Comparison of ENCODE assay signal across 8 cellular contexts in the genomic region with DNA sequence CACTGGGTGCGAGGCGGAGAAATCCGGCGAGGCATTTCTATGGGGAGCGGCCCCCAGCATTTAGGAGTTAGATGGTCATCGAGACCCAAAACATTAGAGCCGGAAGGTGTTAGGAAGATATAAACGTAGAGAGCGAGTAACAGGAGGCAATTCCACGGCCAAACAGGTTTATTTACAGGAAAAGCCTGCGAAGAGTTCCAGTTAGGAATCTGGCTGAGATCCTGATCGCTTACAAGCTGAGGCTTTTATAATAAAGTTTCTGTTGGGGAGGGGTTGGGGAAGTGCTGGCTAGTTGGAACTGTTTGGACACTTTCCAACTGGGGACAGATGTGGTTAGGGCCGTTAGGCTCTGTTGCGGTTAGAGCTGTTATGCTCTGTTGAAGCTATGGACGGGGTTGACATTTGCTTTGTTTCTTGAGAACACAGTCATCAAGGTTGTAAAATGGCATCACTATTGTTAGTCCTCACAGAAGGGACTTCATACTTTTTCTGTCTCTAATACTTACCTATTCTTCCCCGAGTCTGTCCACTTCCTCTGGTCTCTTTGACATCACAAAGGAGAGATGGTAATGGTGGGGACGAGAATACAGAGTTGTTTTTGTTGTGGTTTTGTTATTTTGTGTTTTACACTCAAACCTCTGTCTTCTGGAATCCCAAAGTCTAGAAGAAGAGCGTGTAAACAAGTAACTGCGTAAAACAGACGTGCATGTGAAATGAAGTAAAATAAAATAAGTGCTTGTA. TPM values are rescaled to one million over a fixed set of nuclear protein-coding genes. Genes with fewer than 3 reads are reported as not detected.
DNase-seq lines count a peak whose midpoint lies in the region; ATAC-seq, FAIRE-seq and TF ChIP-seq lines count a peak whose summit lies in the region.

No MANE protein-coding gene starts in this region.

- no peak overlapping the region for H2BK120ac ChIP-seq in H1 (replicated peaks; ENCODE audit: low read depth, low read length)

- no peak overlapping the region for H3K14ac ChIP-seq in H1 (ENCODE audit: insufficient read length)

- H2BK12ac ChIP-seq in H1 (ENCODE audit: low read depth, low read length): peak overlapping the region; percentile 23; the same call in 1 of the 2 replicates

- H2AK5ac ChIP-seq in H1 (ENCODE audit: low read depth, low read length): 0 out of 2 replicates have a peak overlapping the region, but pooled peaks have one; percentile 32

- peaks cover 2% of the 10 kb centered on the region; the same call in 1 of the 2 replicates for H3K23me2 ChIP-seq in H1 (ENCODE audit: low read depth, low read length)

- no peak for TF ChIP-seq POLR2A in Peyer's patch (IDR thresholded peaks at IDR 0.05)
- no peak for TF ChIP-seq POLR2A in H1 (IDR thresholded peaks at IDR 0.05; ENCODE audit: control extremely low read depth in 1 of 2, low read depth in 2 of 2, low read length in 2 of 2)

- no peaks in the 10 kb centered on the region for H4K20me1 ChIP-seq in H1 (replicated peaks in 1 of 2; ENCODE audit: control insufficient read depth in 1 of 2, insufficient read depth in 2 of 2, low read length in 2 of 2)

- peak overlapping the region; percentile 43 for H3K56ac ChIP-seq in H1 (replicated peaks; ENCODE audit: insufficient read length, low read depth, low read length)

- H2BK15ac ChIP-seq in H1 (ENCODE audit: low read length): no peak overlapping the region

- peaks cover 4% of the 10 kb centered on the region; the same call in 1 of the 2 replicates for H3K27me3 Mint-ChIP-seq in HFFc6 (ENCODE audit: insufficient read depth)

- H3K4me2 ChIP-seq in H1 (ENCODE audit: insufficient read depth in 1 of 2, low read depth in 2 of 2, low read length in 2 of 2): peak overlapping the region; percentile 81 to 98

- POLR2A ChIA-PET in AG04450 (lab: Yijun Ruan, JAX) (interaction anchor here (1.2 to 1.5 kb wide), 4 partner anchors 13 to 444 kb away, joined by 4 to 14 read pairs (median 8); partner anchors contain the start of genes ZKSCAN3 and ZKSCAN8), H1 (lab: Charles Lee; ENCODE audit: partially characterized antibody) (interaction anchor here (0.8 to 3.6 kb wide), 43 partner anchors 10 to 501 kb away, joined by 3 to 36 read pairs (median 6); partner anchors contain the start of genes PGBD1, ZKSCAN3, ZKSCAN4 and ZKSCAN8)

- ATAC-seq in HG03565 (IDR thresholded peaks at IDR 0.05; ENCODE audit: unreplicated experiment) (peak; percentile 32), mucosa of descending colon (peak; percentile 61)

- no peak for FAIRE-seq in H1 (lab: Jason Lieb, UNC)

- H3K27ac Mint-ChIP-seq in HFFc6: no peak overlapping the region

- no peaks in the 10 kb centered on the region for H3K36me3 Mint-ChIP-seq in HFFc6 (ENCODE audit: low read depth)

- H3K4me1 ChIP-seq in Peyer's patch: no peaks in the 10 kb centered on the region
- no peaks in the 10 kb centered on the region for H3K4me1 ChIP-seq in H1 (replicated peaks in 1 of 4; ENCODE audit: control insufficient read depth in 3 of 4, insufficient read depth in 4 of 4, low read length in 3 of 4)
- H3K4me1 ChIP-seq in mucosa of descending colon (ENCODE audit: low read depth): peaks cover 18% of the 10 kb centered on the region

- no peak overlapping the region for H3K4ac ChIP-seq in H1 (replicated peaks; ENCODE audit: insufficient read length, low read depth, low read length)

- H4K5ac ChIP-seq in H1 (ENCODE audit: insufficient read length, low read depth, low read length): no peak overlapping the region

- TF ChIP-seq RAD21 in H1 (IDR thresholded peaks at IDR 0.05 in 1 of 2, conservative IDR thresholded peaks at IDR 0.05 in 1 of 2; ENCODE audit: low read depth in 2 of 2, low read length in 2 of 2): no peak

- H3K27ac ChIP-seq in AG04450 (ENCODE audit: low read depth, low read length) (peak overlapping the region; percentile 100), Peyer's patch (peak overlapping the region; percentile 86 to 97 (median 92)), H1 (ENCODE audit: low read depth, low read length) (peak overlapping the region; percentile 95)

- no peak overlapping the region for H2BK20ac ChIP-seq in H1 (ENCODE audit: low read length)

- no peaks in the 10 kb centered on the region; a peak in 1 of 4 replicates for H3K79me2 ChIP-seq in H1 (ENCODE audit: control insufficient read depth in 1 of 2, insufficient read depth in 2 of 2, low read length in 2 of 2)

- H3K79me1 ChIP-seq in H1 (ENCODE audit: low read depth, low read length): no peaks in the 10 kb centered on the region

- no peak for DNase-seq in AG04450 (ENCODE audit: low read depth, low spot score)
- DNase-seq in GM13977 (ENCODE audit: low spot score): peak; percentile 29
- peak in 2 of 3 donors; percentile 48 to 57 for DNase-seq in Peyer's patch
- DNase-seq in H1 (ENCODE audit: low read depth in 1 of 2, low spot score in 2 of 2): no peak
- peak in 2 of 3 donors; percentile 27 to 59 for DNase-seq in mucosa of descending colon
- no peak for DNase-seq in AG08396 (ENCODE audit: low spot score)
- no peak for DNase-seq in HFFc6

- no peaks in the 10 kb centered on the region; the same call in 1 of the 2 replicates for H3K9me3 Mint-ChIP-seq in HFFc6

- H3K9me3 ChIP-seq in AG04450 (ENCODE audit: control insufficient read depth, insufficient read depth, low read length) (no peaks in the 10 kb centered on the region; the same call in 1 of the 2 replicates), Peyer's patch (no peaks in the 10 kb centered on the region), H1 (ENCODE audit: insufficient read depth in 2 of 2, low read depth in 1 of 2, low read length in 1 of 2) (no peaks in the 10 kb centered on the region), mucosa of descending colon (no peaks in the 10 kb centered on the region)

- in situ Hi-C loops in GM13977 (cut with MboI; ENCODE audit: low pct_unique_long_range_greater_than_20kb, low sequenced_read_pairs, unreplicated experiment): no loop called here

- CTCF ChIA-PET in AG04450 (lab: Charles Lee) (interaction anchor here (0.7 to 1.2 kb wide), 2 partner anchors 10 to 20 kb away, joined by 3 to 6 read pairs; no protein-coding TSS in a partner anchor), H1 (lab: Charles Lee; ENCODE audit: partially characterized antibody) (interaction anchor here (1.3 to 2.5 kb wide), 4 partner anchors 10 to 47 kb away, joined by 4 to 9 read pairs (median 7); no protein-coding TSS in a partner anchor)

- H3K4me3 Mint-ChIP-seq in HFFc6: no peak overlapping the region

- no peak overlapping the region for H3K23ac ChIP-seq in H1 (ENCODE audit: insufficient read length)

- peak overlapping the region; percentile 28; the same call in 1 of the 2 replicates for H2AFZ ChIP-seq in H1 (ENCODE audit: low read length)

- intact Hi-C loops in mucosa of descending colon (cut with DNase I, micrococcal nuclease): no loop called here

- H3K27me3 ChIP-seq in AG04450 (ENCODE audit: control insufficient read depth, insufficient read depth, low read length) (peaks cover 5% of the 10 kb centered on the region), Peyer's patch (no peaks in the 10 kb centered on the region), H1 (replicated peaks in 1 of 4; ENCODE audit: control insufficient read depth in 3 of 4, extremely low read depth in 1 of 4, insufficient read depth in 3 of 4, low read length in 3 of 4) (no peaks in the 10 kb centered on the region; a peak in 1 of 7 replicates)

- peak overlapping the region; percentile 59 to 96 (median 91) for H3K9ac ChIP-seq in H1 (replicated peaks in 1 of 4; ENCODE audit: extremely low read depth in 1 of 4, low read depth in 3 of 4, low read length in 3 of 4)

- H2BK5ac ChIP-seq in H1 (ENCODE audit: low read depth, low read length): peak overlapping the region; percentile 89

- H3K4me3 ChIP-seq in AG04450 (ENCODE audit: low read depth, low read length) (peak overlapping the region; percentile 83), Peyer's patch (peak overlapping the region; percentile 62 to 71 (median 68)), H1 (ENCODE audit: extremely low read depth in 1 of 4, insufficient read depth in 2 of 4, low read depth in 3 of 4, low read length in 4 of 4) (peak overlapping the region; percentile 86 to 95 (median 91)), mucosa of descending colon (peak overlapping the region; percentile 56)

- H4K91ac ChIP-seq in H1 (replicated peaks; ENCODE audit: insufficient read length, low read length): no peak overlapping the region

- H3K4me1 Mint-ChIP-seq in HFFc6 (ENCODE audit: low read depth): peaks cover 7% of the 10 kb centered on the region; the same call in 1 of the 2 replicates

- 6% methylated on average over 20 of the region's 20 CpGs; no CpG with 5 or more reads in 1 of the 2 experiments for WGBS in H1 (ENCODE audit: extremely low coverage in 1 of 2, insufficient coverage in 1 of 2, insufficient read length in 1 of 2, insufficient replicate concordance in 2 of 2, low coverage in 1 of 2, low lambda C conversion rate in 2 of 2, missing lambda C conversion rate in 1 of 2), 2 experiments

- H4K8ac ChIP-seq in H1 (ENCODE audit: extremely low read depth, insufficient read depth, low read length): no peak overlapping the region

- H3K36me3 ChIP-seq in Peyer's patch: no peaks in the 10 kb centered on the region
- no peaks in the 10 kb centered on the region for H3K36me3 ChIP-seq in H1 (ENCODE audit: control insufficient read depth in 2 of 4, insufficient read depth in 4 of 4, low read length in 3 of 4)
- no peaks in the 10 kb centered on the region for H3K36me3 ChIP-seq in mucosa of descending colon (ENCODE audit: low read depth)

- no peak overlapping the region; the same call in 1 of the 2 replicates for H3K18ac ChIP-seq in H1 (ENCODE audit: extremely low read depth, low read length)

- no peak for TF ChIP-seq EP300 in H1 (IDR thresholded peaks at IDR 0.05; ENCODE audit: borderline replicate concordance in 1 of 2, low read depth in 2 of 2, low read length in 2 of 2)

- TF ChIP-seq CTCF in AG04450 (IDR thresholded peaks at IDR 0.05; ENCODE audit: low read depth, low read length) (no peak), GM13977 (IDR thresholded peaks at IDR 0.05; ENCODE audit: extremely low read depth, insufficient read depth, missing control alignments) (no peak), Peyer's patch (IDR thresholded peaks at IDR 0.05) (no peak), H1 (IDR thresholded peaks at IDR 0.05; ENCODE audit: control extremely low read depth in 1 of 3, insufficient read depth in 1 of 3, low read depth in 1 of 3, low read length in 3 of 3) (no peak), mucosa of descending colon (IDR thresholded peaks at IDR 0.05) (no peak), HFFc6 (IDR thresholded peaks at IDR 0.05) (no peak)

RNA-seq across cellular contexts. Expression of gene ZSCAN31, which starts 0.5 kb away (rescaled TPM):
- polyA plus RNA-seq in AG04450 (2011; rRNA removed) (5.0 TPM in 2 replicates), H1 (2011; rRNA removed) (1.2 and 1.9 TPM in 2 replicates)
- 7.8 and 13.7 TPM in 2 replicates for polyA minus RNA-seq in AG04450 (2011; rRNA and poly(A)+ RNA removed)
- total RNA-seq in Peyer's patch (1 to 10 TPM; 5.6 to 9.2 (median 8.2) TPM), mucosa of descending colon (10 to 100 TPM in 1 of 3 donors, 1 to 10 TPM in 2; 6.3 to 20.5 (median 8.7) TPM)
- total RNA-seq in H1 (2021; fragmentation: NEBNext Ultra II Directional; extraction: Animal tissue kit (Norgen Biotek cat#: 25700)): 7.0 and 8.8 TPM in 2 replicates
- polyA plus RNA-seq in H1 (2011; cell fraction: cytosol; rRNA removed): 3.6 TPM
- 3.8 TPM for polyA plus RNA-seq in H1 (2011; cell fraction: nucleus; rRNA removed)
- polyA plus RNA-seq in H1 (2012, experiment 1 of 2): 4.4 to 8.0 TPM (median 6.2 TPM) in 4 replicates
- polyA plus RNA-seq in H1 (2012, experiment 2 of 2): 0.67 TPM
- 4.4 TPM for polyA plus RNA-seq in H1 (2013, experiment 1 of 2)
- 3.3 TPM for polyA plus RNA-seq in H1 (2013, experiment 2 of 2)
- polyA minus RNA-seq in H1 (2011; rRNA and poly(A)+ RNA removed): 13.2 and 13.8 TPM in 2 replicates
- polyA minus RNA-seq in H1 (2011; cell fraction: cytosol; rRNA and poly(A)+ RNA removed): 3.4 TPM
- polyA minus RNA-seq in H1 (2011; cell fraction: nucleus; rRNA and poly(A)+ RNA removed): 6.1 TPM
- 1 to 10 TPM in 2 of 6 experiments, under 1 TPM in 4; 0.64 to 2.0 (median 0.95) TPM for total RNA-seq in HFFc6 (2021; fragmentation: NEBNext Ultra II Directional; extraction: Animal tissue kit (Norgen Biotek cat#: 25700))

RNA-seq across cellular contexts. Expression of gene ZKSCAN3, which starts 13.3 kb away (rescaled TPM):
- polyA plus RNA-seq in AG04450 (2011; rRNA removed) (4.7 and 6.0 TPM in 2 replicates), H1 (2011; rRNA removed) (2.7 TPM in 2 replicates)
- 5.4 and 6.3 TPM in 2 replicates for polyA minus RNA-seq in AG04450 (2011; rRNA and poly(A)+ RNA removed)
- total RNA-seq in Peyer's patch (1 to 10 TPM; 2.5 to 7.0 (median 4.6) TPM), mucosa of descending colon (10 to 100 TPM in 1 of 3 donors, 1 to 10 TPM in 2; 5.2 to 12.8 (median 6.1) TPM)
- 9.2 and 9.8 TPM in 2 replicates for total RNA-seq in H1 (2021; fragmentation: NEBNext Ultra II Directional; extraction: Animal tissue kit (Norgen Biotek cat#: 25700))
- polyA plus RNA-seq in H1 (2011; cell fraction: cytosol; rRNA removed): 3.4 TPM
- 2.5 TPM for polyA plus RNA-seq in H1 (2011; cell fraction: nucleus; rRNA removed)
- polyA plus RNA-seq in H1 (2012, experiment 1 of 2): 5.1 to 6.0 TPM (median 5.4 TPM) in 4 replicates
- polyA plus RNA-seq in H1 (2012, experiment 2 of 2): 1.6 TPM
- polyA plus RNA-seq in H1 (2013, experiment 1 of 2): 3.7 TPM
- 3.6 TPM for polyA plus RNA-seq in H1 (2013, experiment 2 of 2)
- 3.8 and 5.1 TPM in 2 replicates for polyA minus RNA-seq in H1 (2011; rRNA and poly(A)+ RNA removed)
- 2.9 TPM for polyA minus RNA-seq in H1 (2011; cell fraction: cytosol; rRNA and poly(A)+ RNA removed)
- 4.7 TPM for polyA minus RNA-seq in H1 (2011; cell fraction: nucleus; rRNA and poly(A)+ RNA removed)
- total RNA-seq in HFFc6 (2021; fragmentation: NEBNext Ultra II Directional; extraction: Animal tissue kit (Norgen Biotek cat#: 25700)): 1 to 10 TPM; 2.8 to 4.2 (median 3.6) TPM

RNA-seq across cellular contexts. Expression of gene PGBD1, which starts 55.1 kb away (rescaled TPM):
- polyA plus RNA-seq in AG04450 (2011; rRNA removed): 5.6 and 7.2 TPM in 2 replicates
- 5.4 and 5.8 TPM in 2 replicates for polyA minus RNA-seq in AG04450 (2011; rRNA and poly(A)+ RNA removed)
- total RNA-seq in Peyer's patch: 1 to 10 TPM in 2 of 4 donors, under 1 TPM in 2; 0.88 to 3.8 (median 1.7) TPM
- 7.6 and 9.2 TPM in 2 replicates for total RNA-seq in H1 (2021; fragmentation: NEBNext Ultra II Directional; extraction: Animal tissue kit (Norgen Biotek cat#: 25700))
- polyA plus RNA-seq in H1 (2011; rRNA removed): 2.3 and 2.5 TPM in 2 replicates
- polyA plus RNA-seq in H1 (2011; cell fraction: cytosol; rRNA removed): 4.5 TPM
- polyA plus RNA-seq in H1 (2011; cell fraction: nucleus; rRNA removed): 3.4 TPM
- polyA plus RNA-seq in H1 (2012, experiment 1 of 2): 5.3 to 6.9 TPM (median 5.6 TPM) in 4 replicates
- polyA plus RNA-seq in H1 (2012, experiment 2 of 2): 0.71 TPM
- 4.5 TPM for polyA plus RNA-seq in H1 (2013, experiment 1 of 2)
- 4.8 TPM for polyA plus RNA-seq in H1 (2013, experiment 2 of 2)
- polyA minus RNA-seq in H1 (2011; rRNA and poly(A)+ RNA removed): 6.1 and 6.7 TPM in 2 replicates
- polyA minus RNA-seq in H1 (2011; cell fraction: cytosol; rRNA and poly(A)+ RNA removed): 3.2 TPM
- 5.4 TPM for polyA minus RNA-seq in H1 (2011; cell fraction: nucleus; rRNA and poly(A)+ RNA removed)
- total RNA-seq in mucosa of descending colon: 1 to 10 TPM in 2 of 3 donors, under 1 TPM in 1; 0.75 to 6.6 (median 1.9) TPM
- total RNA-seq in HFFc6 (2021; fragmentation: NEBNext Ultra II Directional; extraction: Animal tissue kit (Norgen Biotek cat#: 25700)): 1 to 10 TPM; 2.6 to 4.5 (median 4.1) TPM

Comparison
In these comparisons a context has a peak if more than half of its experiments do, and no peak if none do; other contexts are left out.
1. DNase-seq: peak in GM13977 (single experiment), Peyer's patch (2 of 3) and mucosa of descending colon (2 of 3); none in AG04450 (single experiment), H1 (0 of 2), AG08396 (single experiment) and HFFc6 (single experiment).
2. Peak in every context shown above with its lines, with median percentiles within 50 percentile points of each other: H3K27ac ChIP-seq and H3K4me3 ChIP-seq.